8 cellular contexts compared by ENCODE assay signal in genomic region chr15:80152896-80153876, GRCh38. TPM values are rescaled to one million over a fixed set of nuclear protein-coding genes. Genes with fewer than 3 reads are reported as not detected.
DNase-seq lines count a peak whose midpoint lies in the region; ATAC-seq and TF ChIP-seq lines count a peak whose summit lies in the region.

Gene FAH (plus strand): TSS chr15:80152999. CDS start chr15:80153055, 56 bp downstream.

- peak within 1 kb of the TSS; percentile 89 for H3K9ac ChIP-seq in mesenchymal stem cell (ENCODE audit: low read length)

- peaks cover 12 to 14% of the 10 kb centered on the region in 2 donors for H3K4me1 Mint-ChIP-seq in effector memory CD8-positive, alpha-beta T cell (ENCODE audit: low read depth in 2 of 2)

- H2BK12ac ChIP-seq in mesenchymal stem cell (ENCODE audit: low read length in 2 of 2), result peak within 1 kb of the TSS; percentile 90

- peak; percentile 12 for TF ChIP-seq POLR2A in GM10847 (IDR thresholded peaks at IDR 0.05; ENCODE audit: extremely low read depth, insufficient read length)

- H3K4me1 ChIP-seq in mesenchymal stem cell (ENCODE audit: control insufficient read depth, insufficient read depth, low read depth, low read length), result peaks cover 12% of the 10 kb centered on the region

- H2AK5ac ChIP-seq in mesenchymal stem cell (ENCODE audit: low read length, severe bottlenecking), result peak within 1 kb of the TSS; percentile 72

- 4% methylated on average over 41 of the region's 45 CpGs for WGBS in mesenchymal stem cell

- H3K27me3 ChIP-seq in mesenchymal stem cell (ENCODE audit: control insufficient read depth in 1 of 2, insufficient read depth in 1 of 2, low read length in 2 of 2), result no peaks in the 10 kb centered on the region

- no peaks in the 10 kb centered on the region for H3K36me3 Mint-ChIP-seq in effector memory CD8-positive, alpha-beta T cell (ENCODE audit: insufficient read depth)

- H2AFZ ChIP-seq in mesenchymal stem cell (ENCODE audit: low read depth, low read length), result peak within 1 kb of the TSS; percentile 72

- H3K14ac ChIP-seq in mesenchymal stem cell (ENCODE audit: low read length in 2 of 2), result peak within 1 kb of the TSS in 1 of 2 experiments; percentile 95

- H4K8ac ChIP-seq in mesenchymal stem cell (ENCODE audit: low read length), result peak within 1 kb of the TSS; percentile 76

- peak; percentile 49 for DNase-seq in H4 (ENCODE audit: low spot score)
- peak; percentile 67 for DNase-seq in M059J (ENCODE audit: low read depth)
- DNase-seq in activated CD4-positive, alpha-beta T cell treated with anti-CD3 and anti-CD28 coated beads for 4 hours, result peak; percentile 22 to 25
- peak; percentile 27 to 44 (median 30) for DNase-seq in effector memory CD8-positive, alpha-beta T cell
- DNase-seq in mesenchymal stem cell, result peak; percentile 85
- DNase-seq in stimulated activated naive CD4-positive, alpha-beta T cell (lab: John Stamatoyannopoulos, UW), result peak in 5 of 6 experiments; percentile 27 to 63 (median 43)
- DNase-seq in NCI-H2171 treated with DMSO at 0.1 percent for 48 hours (lab: John Stamatoyannopoulos, UW), result no peak

- peak within 1 kb of the TSS; percentile 59 for H2BK5ac ChIP-seq in mesenchymal stem cell (ENCODE audit: low read depth, low read length, poor library complexity, severe bottlenecking)

- no peaks in the 10 kb centered on the region for H3K27me3 Mint-ChIP-seq in effector memory CD8-positive, alpha-beta T cell

- no peaks in the 10 kb centered on the region for H3K9me3 Mint-ChIP-seq in effector memory CD8-positive, alpha-beta T cell

- H3K79me1 ChIP-seq in mesenchymal stem cell (replicated peaks; ENCODE audit: low read length, poor library complexity, severe bottlenecking), result peaks cover 33% of the 10 kb centered on the region

- peak within 1 kb of the TSS; percentile 50 for H2BK120ac ChIP-seq in mesenchymal stem cell (ENCODE audit: low read depth, low read length)

- no peaks in the 10 kb centered on the region for H3K9me3 ChIP-seq in mesenchymal stem cell (ENCODE audit: control insufficient read depth, low read length)

- H3K23ac ChIP-seq in mesenchymal stem cell (ENCODE audit: low read length in 2 of 2), result peak within 1 kb of the TSS in 1 of 2 experiments; percentile 57

- H3K27ac Mint-ChIP-seq in effector memory CD8-positive, alpha-beta T cell, result peak within 1 kb of the TSS; percentile 89 to 90

- H2BK15ac ChIP-seq in mesenchymal stem cell (ENCODE audit: low read depth, poor library complexity, severe bottlenecking), result peak within 1 kb of the TSS; percentile 31

- H3K36me3 ChIP-seq in mesenchymal stem cell (ENCODE audit: control insufficient read depth in 1 of 2, insufficient read depth in 2 of 2, low read depth in 1 of 2, low read length in 2 of 2), result peaks cover 4 to 5% of the 10 kb centered on the region in 2 experiments

- H3K27ac ChIP-seq in mesenchymal stem cell (ENCODE audit: low read length, poor library complexity, severe bottlenecking), result peak within 1 kb of the TSS; percentile 91

- peak within 1 kb of the TSS; percentile 32 to 69 for H3K4ac ChIP-seq in mesenchymal stem cell (ENCODE audit: low read depth in 1 of 2, low read length in 2 of 2)

- H3K18ac ChIP-seq in mesenchymal stem cell (ENCODE audit: low read depth in 1 of 2, low read length in 2 of 2), result peak within 1 kb of the TSS; percentile 85 to 93

- peak within 1 kb of the TSS; percentile 86 for H3K4me2 ChIP-seq in mesenchymal stem cell (ENCODE audit: low read length, poor library complexity, severe bottlenecking)

- peak within 1 kb of the TSS; percentile 79 to 92 for H3K4me3 ChIP-seq in mesenchymal stem cell (ENCODE audit: insufficient read depth in 1 of 2, low read depth in 1 of 2, low read length in 2 of 2)

- peak within 1 kb of the TSS; percentile 86 to 91 for H3K4me3 Mint-ChIP-seq in effector memory CD8-positive, alpha-beta T cell

- H4K91ac ChIP-seq in mesenchymal stem cell (ENCODE audit: low read length), result peak within 1 kb of the TSS; percentile 76

- peak; percentile 60 for ATAC-seq in effector memory CD8-positive, alpha-beta T cell (replicated peaks)

RNA-seq across cellular contexts. Expression of gene FAH, which starts in this region (rescaled TPM):
- 50.3 and 56.6 TPM in 2 replicates for total RNA-seq in H4 (2014; rRNA removed; shearing (Covaris generic))
- total RNA-seq in M059J (2014; rRNA removed; shearing (Covaris generic)), result 40.4 and 50.0 TPM in 2 replicates
- 41.7 TPM for polyA plus RNA-seq in mesenchymal stem cell (2013, experiment 1 of 2)
- polyA plus RNA-seq in mesenchymal stem cell (2013, experiment 2 of 2), result 41.9 TPM
